Comparison of ENCODE assay signal across 23 cellular contexts in the genomic region with DNA sequence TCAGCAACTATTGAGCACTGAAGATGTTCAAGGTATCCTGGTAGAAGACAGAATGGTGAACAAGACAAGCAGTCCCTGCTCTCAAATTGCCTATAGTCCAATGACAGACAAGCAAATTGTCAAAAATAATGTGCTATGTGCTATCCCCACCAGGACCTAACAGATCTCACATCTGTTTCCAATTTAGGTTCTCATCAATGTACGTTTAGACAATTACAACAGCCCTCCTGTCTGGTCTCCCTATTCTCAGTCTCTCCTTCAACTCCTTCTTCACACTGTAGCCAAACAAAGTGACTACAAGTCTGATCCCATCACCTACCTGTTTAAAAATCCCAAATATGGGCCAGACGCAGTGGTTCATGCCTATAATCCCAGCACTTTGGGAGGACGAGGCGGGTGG. TPM values are rescaled to one million over a fixed set of nuclear protein-coding genes. Genes with fewer than 3 reads are reported as not detected.
A peak's percentile ranks its signal among the peaks of the same experiment; 100 is the strongest.
DNase-seq lines count a peak whose midpoint lies in the region; ATAC-seq and TF ChIP-seq lines count a peak whose summit lies in the region.
"Had no signal": no experiment of that assay in that cellular context is flagged by ENCODE, and none has a peak within 500 bp of the region (broad histone marks: within the 10 kb centered on the region; RNA-seq: fewer than 3 reads in every experiment).

No MANE protein-coding gene starts in this region.

- TF ChIP-seq POLR2A in suprapubic skin (IDR thresholded peaks at IDR 0.05): no peak

- H3K27me3 ChIP-seq in suprapubic skin: no peaks in the 10 kb centered on the region
- H3K27me3 ChIP-seq: foreskin keratinocyte, heart right ventricle, vagina had no signal

- H3K36me3 ChIP-seq in suprapubic skin: peaks cover 48% of the 10 kb centered on the region

- no peaks in the 10 kb centered on the region for H3K9me3 Mint-ChIP-seq in stimulated activated naive CD8-positive, alpha-beta T cell treated with anti-CD3 and anti-CD28 coated beads, Interleukin-15, Interleukin-2, amounts not matched to agents 100 ng/mL and 50 ng/mL, for 24 hours
- H3K9me3 Mint-ChIP-seq in naive B cell: no peaks in the 10 kb centered on the region

- peaks cover 14% of the 10 kb centered on the region for H3K4me1 ChIP-seq in suprapubic skin

- H3K27me3 Mint-ChIP-seq in stimulated activated naive CD8-positive, alpha-beta T cell treated with anti-CD3 and anti-CD28 coated beads, Interleukin-15, Interleukin-2, amounts not matched to agents 100 ng/mL and 50 ng/mL, for 24 hours: no peaks in the 10 kb centered on the region
- no peaks in the 10 kb centered on the region for H3K27me3 Mint-ChIP-seq in naive B cell

- H3K27ac Mint-ChIP-seq in stimulated activated naive CD8-positive, alpha-beta T cell treated with anti-CD3 and anti-CD28 coated beads, Interleukin-15, Interleukin-2, amounts not matched to agents 100 ng/mL and 50 ng/mL, for 24 hours: peak overlapping the region; percentile 65
- peak overlapping the region in 4 of 6 donors; percentile 50 to 89 (median 80) for H3K27ac Mint-ChIP-seq in naive B cell

- no peak for TF ChIP-seq CTCF in suprapubic skin (IDR thresholded peaks at IDR 0.05)

- H3K4me3 Mint-ChIP-seq in stimulated activated naive CD8-positive, alpha-beta T cell treated with anti-CD3 and anti-CD28 coated beads, Interleukin-15, Interleukin-2, amounts not matched to agents 100 ng/mL and 50 ng/mL, for 24 hours: no peak overlapping the region
- H3K4me3 Mint-ChIP-seq in naive B cell: peak overlapping the region in 6 of 8 donors; percentile 0 to 59 (median 29)

- in situ Hi-C loops in KBM-7 (cut with MboI; ENCODE audit: low pct_unique_long_range_greater_than_20kb, low sequenced_read_pairs): no loop called here

- H3K27ac ChIP-seq in suprapubic skin: no peak overlapping the region
- H3K27ac ChIP-seq: foreskin keratinocyte, heart right ventricle, KMS-11, vagina had no signal

- no peak for TF ChIP-seq EP300 in suprapubic skin (IDR thresholded peaks at IDR 0.05)

- ATAC-seq in stimulated activated naive CD8-positive, alpha-beta T cell treated with anti-CD3 and anti-CD28 coated beads, Interleukin-15, Interleukin-2, amounts not matched to agents 100 U/mL and 50 U/mL, for 24 hours: no peak
- ATAC-seq in SK-N-SH treated with all-trans-retinoic acid at 6 μM for 48 hours (no peak), naive B cell (ENCODE audit: low read depth in 2 of 2) (no peak), HG03175 (IDR thresholded peaks at IDR 0.05; ENCODE audit: unreplicated experiment) (no peak)
- ATAC-seq: esophagus mucosa, foreskin keratinocyte had no signal

- no peaks in the 10 kb centered on the region for H3K9me3 ChIP-seq in suprapubic skin
- H3K9me3 ChIP-seq: heart right ventricle, vagina had no signal

- H3K4me1 Mint-ChIP-seq in stimulated activated naive CD8-positive, alpha-beta T cell treated with anti-CD3 and anti-CD28 coated beads, Interleukin-15, Interleukin-2, amounts not matched to agents 100 ng/mL and 50 ng/mL, for 24 hours (ENCODE audit: low read depth): peaks cover 44% of the 10 kb centered on the region
- H3K4me1 Mint-ChIP-seq in naive B cell: peaks cover 35 to 67% (median 42%) of the 10 kb centered on the region in 3 donors

- 85% methylated on average over 4 of the region's 4 CpGs for WGBS in suprapubic skin

- no peak for DNase-seq in stimulated activated naive CD8-positive, alpha-beta T cell treated with anti-CD3 and anti-CD28 coated beads, Interleukin-15, Interleukin-2, amounts not matched to agents 100 U/mL and 50 U/mL, for 24 hours
- DNase-seq in naive B cell (no peak), KBM-7 (no peak), SIG-M5 (lab: John Stamatoyannopoulos, UW) (no peak), suprapubic skin (ENCODE audit: low spot score in 2 of 2) (no peak)
- DNase-seq: activated gamma-delta T cell; anterior cingulate cortex; cortex of kidney; foreskin keratinocyte; heart right ventricle; NCI-H2171; NCI-H524; NK-92 treated with Interleukin-12 subunit alpha and Interleukin-12 subunit beta, amount 100 ng/mL, for 24 hours; retina; stimulated activated CD4-positive, alpha-beta T cell treated with anti-CD3 and anti-CD28 coated beads, Interleukin-2, amount 100 ng/mL, for 24 hours had no signal

- H3K4me3 ChIP-seq in suprapubic skin: no peak overlapping the region
- H3K4me3 ChIP-seq: heart right ventricle, lung, smooth muscle cell, vagina had no signal

- H3K36me3 Mint-ChIP-seq in stimulated activated naive CD8-positive, alpha-beta T cell treated with anti-CD3 and anti-CD28 coated beads, Interleukin-15, Interleukin-2, amounts not matched to agents 100 ng/mL and 50 ng/mL, for 24 hours (ENCODE audit: low read depth): peaks cover 51% of the 10 kb centered on the region
- peaks cover 5 to 15% of the 10 kb centered on the region in 2 donors for H3K36me3 Mint-ChIP-seq in naive B cell

TF ChIP-seq in SK-N-SH treated with all-trans-retinoic acid at 6 μM for 48 hours, 23 proteins besides CTCF, POLR2A, EP300 and RAD21:
- no peak for TF ChIP-seq GLIS3 (CRISPR knock-in tag; IDR thresholded peaks at IDR 0.05)
- peak; percentile 29; the same call in 1 of the 2 replicates for TF ChIP-seq TCF4 (CRISPR knock-in tag; IDR thresholded peaks at IDR 0.05; ENCODE audit: borderline replicate concordance)

RNA-seq across cellular contexts. Expression of a gene that starts 7.5 kb away (rescaled TPM):
- 100 to 1,000 TPM; 450 to 564 (median 508) TPM for polyA plus RNA-seq in naive B cell (ENCODE audit: low read depth in 6 of 6)
- total RNA-seq in suprapubic skin: 100 to 1,000 TPM in 3 of 4 donors, 10 to 100 TPM in 1; 91.5 to 132 (median 108) TPM

RNA-seq across cellular contexts. Expression of a gene that starts 7.6 kb away (rescaled TPM):
- polyA plus RNA-seq in naive B cell (ENCODE audit: low read depth in 6 of 6): 10 to 100 TPM; 15.5 to 39.0 (median 17.2) TPM
- 100 to 1,000 TPM in 1 of 4 donors, 10 to 100 TPM in 3; 80.8 to 118 (median 96.6) TPM for total RNA-seq in suprapubic skin

RNA-seq across cellular contexts. Expression of a gene that starts 11.2 kb away (rescaled TPM):
- polyA plus RNA-seq in naive B cell (ENCODE audit: low read depth in 6 of 6): 10 to 100 TPM; 19.2 to 29.9 (median 23.8) TPM
- 10 to 100 TPM; 32.1 to 36.8 (median 33.4) TPM for total RNA-seq in suprapubic skin

RNA-seq across cellular contexts. Expression of a gene that starts 16.4 kb away (rescaled TPM):
- 100 to 1,000 TPM in 3 of 6 donors, 10 to 100 TPM in 3; 61.4 to 140 (median 102) TPM for polyA plus RNA-seq in naive B cell (ENCODE audit: low read depth in 6 of 6)
- total RNA-seq in suprapubic skin: 10 to 100 TPM; 35.6 to 53.2 (median 42.5) TPM

RNA-seq across cellular contexts. Expression of a gene that starts 17.0 kb away (rescaled TPM):
- polyA plus RNA-seq in naive B cell (ENCODE audit: low read depth in 6 of 6): 10 to 100 TPM; 29.4 to 47.8 (median 41.3) TPM
- total RNA-seq in suprapubic skin: 10 to 100 TPM; 20.5 to 31.5 (median 22.3) TPM
